2 cellular contexts compared by ENCODE assay signal in the genomic region with DNA sequence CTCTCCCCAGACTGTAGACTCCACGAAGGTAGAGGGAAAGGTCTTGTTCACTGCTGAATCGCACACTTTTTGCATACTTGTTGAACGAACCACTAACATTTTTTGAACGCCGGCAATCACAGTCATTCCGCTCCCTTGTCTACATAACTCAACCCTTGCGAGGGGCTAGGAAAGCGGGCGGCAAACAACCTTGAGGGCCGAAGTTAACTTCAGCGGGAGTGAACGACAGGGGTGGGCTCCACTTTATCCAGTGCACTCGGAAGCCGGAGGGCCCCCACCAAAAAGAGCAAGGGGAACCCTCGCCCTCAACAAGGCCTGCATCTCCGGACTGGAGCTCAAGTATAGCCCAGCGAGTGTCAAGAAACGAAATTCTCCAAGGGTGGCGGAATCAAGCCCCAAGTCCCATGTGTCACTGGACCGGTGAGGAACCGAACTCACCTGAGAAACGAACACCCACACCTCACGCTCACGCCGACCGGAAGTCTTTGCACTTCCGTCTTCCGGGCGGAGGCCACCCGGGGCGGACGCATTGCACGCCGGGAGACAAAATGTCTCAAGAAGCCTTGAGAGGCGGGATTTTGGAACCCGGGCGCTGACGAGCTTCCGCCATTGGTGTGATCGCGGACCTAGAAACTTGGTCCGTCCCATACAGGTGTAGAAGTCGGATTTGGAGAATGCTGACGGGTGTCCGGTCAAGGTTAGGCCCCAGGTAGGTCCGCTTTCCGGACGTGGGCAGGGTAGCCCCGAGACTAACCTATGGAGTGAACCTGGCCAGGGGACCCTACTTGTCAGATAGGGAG.
A peak's percentile ranks its signal among the peaks of the same experiment; 100 is the strongest.
TF ChIP-seq lines count a peak whose summit lies in the region.

A gene (minus strand): TSS at position 484 of the 800 bp plus-strand sequence. CDS start 1,644 bp downstream, outside the sequence.

TF ChIP-seq in HEK293, 187 proteins besides CTCF, POLR2A, EP300 and RAD21 (continued from another document and continues in another):
- TF ChIP-seq, protein P1, sequence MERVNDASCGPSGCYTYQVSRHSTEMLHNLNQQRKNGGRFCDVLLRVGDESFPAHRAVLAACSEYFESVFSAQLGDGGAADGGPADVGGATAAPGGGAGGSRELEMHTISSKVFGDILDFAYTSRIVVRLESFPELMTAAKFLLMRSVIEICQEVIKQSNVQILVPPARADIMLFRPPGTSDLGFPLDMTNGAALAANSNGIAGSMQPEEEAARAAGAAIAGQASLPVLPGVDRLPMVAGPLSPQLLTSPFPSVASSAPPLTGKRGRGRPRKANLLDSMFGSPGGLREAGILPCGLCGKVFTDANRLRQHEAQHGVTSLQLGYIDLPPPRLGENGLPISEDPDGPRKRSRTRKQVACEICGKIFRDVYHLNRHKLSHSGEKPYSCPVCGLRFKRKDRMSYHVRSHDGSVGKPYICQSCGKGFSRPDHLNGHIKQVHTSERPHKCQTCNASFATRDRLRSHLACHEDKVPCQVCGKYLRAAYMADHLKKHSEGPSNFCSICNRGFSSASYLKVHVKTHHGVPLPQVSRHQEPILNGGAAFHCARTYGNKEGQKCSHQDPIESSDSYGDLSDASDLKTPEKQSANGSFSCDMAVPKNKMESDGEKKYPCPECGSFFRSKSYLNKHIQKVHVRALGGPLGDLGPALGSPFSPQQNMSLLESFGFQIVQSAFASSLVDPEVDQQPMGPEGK (tag by site-specific recombination; IDR thresholded peaks at IDR 0.05) = peak; percentile 47; the same call in 1 of the 2 replicates
- TF ChIP-seq, protein P2, sequence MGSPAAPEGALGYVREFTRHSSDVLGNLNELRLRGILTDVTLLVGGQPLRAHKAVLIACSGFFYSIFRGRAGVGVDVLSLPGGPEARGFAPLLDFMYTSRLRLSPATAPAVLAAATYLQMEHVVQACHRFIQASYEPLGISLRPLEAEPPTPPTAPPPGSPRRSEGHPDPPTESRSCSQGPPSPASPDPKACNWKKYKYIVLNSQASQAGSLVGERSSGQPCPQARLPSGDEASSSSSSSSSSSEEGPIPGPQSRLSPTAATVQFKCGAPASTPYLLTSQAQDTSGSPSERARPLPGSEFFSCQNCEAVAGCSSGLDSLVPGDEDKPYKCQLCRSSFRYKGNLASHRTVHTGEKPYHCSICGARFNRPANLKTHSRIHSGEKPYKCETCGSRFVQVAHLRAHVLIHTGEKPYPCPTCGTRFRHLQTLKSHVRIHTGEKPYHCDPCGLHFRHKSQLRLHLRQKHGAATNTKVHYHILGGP (tag by site-specific recombination; IDR thresholded peaks at IDR 0.05) = no peak
- TF ChIP-seq ZNF768 (tag by site-specific recombination; IDR thresholded peaks at IDR 0.05) = no peak
- no peak for TF ChIP-seq ZFP41 (tag by site-specific recombination; IDR thresholded peaks at IDR 0.05; ENCODE audit: borderline replicate concordance)
- TF ChIP-seq KLF7 (tag by site-specific recombination; IDR thresholded peaks at IDR 0.05; ENCODE audit: borderline replicate concordance) = no peak
- TF ChIP-seq, protein P3, sequence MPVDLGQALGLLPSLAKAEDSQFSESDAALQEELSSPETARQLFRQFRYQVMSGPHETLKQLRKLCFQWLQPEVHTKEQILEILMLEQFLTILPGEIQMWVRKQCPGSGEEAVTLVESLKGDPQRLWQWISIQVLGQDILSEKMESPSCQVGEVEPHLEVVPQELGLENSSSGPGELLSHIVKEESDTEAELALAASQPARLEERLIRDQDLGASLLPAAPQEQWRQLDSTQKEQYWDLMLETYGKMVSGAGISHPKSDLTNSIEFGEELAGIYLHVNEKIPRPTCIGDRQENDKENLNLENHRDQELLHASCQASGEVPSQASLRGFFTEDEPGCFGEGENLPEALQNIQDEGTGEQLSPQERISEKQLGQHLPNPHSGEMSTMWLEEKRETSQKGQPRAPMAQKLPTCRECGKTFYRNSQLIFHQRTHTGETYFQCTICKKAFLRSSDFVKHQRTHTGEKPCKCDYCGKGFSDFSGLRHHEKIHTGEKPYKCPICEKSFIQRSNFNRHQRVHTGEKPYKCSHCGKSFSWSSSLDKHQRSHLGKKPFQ (tag by site-specific recombination; IDR thresholded peaks at IDR 0.05) = peak; percentile 91
- TF ChIP-seq, protein P4, sequence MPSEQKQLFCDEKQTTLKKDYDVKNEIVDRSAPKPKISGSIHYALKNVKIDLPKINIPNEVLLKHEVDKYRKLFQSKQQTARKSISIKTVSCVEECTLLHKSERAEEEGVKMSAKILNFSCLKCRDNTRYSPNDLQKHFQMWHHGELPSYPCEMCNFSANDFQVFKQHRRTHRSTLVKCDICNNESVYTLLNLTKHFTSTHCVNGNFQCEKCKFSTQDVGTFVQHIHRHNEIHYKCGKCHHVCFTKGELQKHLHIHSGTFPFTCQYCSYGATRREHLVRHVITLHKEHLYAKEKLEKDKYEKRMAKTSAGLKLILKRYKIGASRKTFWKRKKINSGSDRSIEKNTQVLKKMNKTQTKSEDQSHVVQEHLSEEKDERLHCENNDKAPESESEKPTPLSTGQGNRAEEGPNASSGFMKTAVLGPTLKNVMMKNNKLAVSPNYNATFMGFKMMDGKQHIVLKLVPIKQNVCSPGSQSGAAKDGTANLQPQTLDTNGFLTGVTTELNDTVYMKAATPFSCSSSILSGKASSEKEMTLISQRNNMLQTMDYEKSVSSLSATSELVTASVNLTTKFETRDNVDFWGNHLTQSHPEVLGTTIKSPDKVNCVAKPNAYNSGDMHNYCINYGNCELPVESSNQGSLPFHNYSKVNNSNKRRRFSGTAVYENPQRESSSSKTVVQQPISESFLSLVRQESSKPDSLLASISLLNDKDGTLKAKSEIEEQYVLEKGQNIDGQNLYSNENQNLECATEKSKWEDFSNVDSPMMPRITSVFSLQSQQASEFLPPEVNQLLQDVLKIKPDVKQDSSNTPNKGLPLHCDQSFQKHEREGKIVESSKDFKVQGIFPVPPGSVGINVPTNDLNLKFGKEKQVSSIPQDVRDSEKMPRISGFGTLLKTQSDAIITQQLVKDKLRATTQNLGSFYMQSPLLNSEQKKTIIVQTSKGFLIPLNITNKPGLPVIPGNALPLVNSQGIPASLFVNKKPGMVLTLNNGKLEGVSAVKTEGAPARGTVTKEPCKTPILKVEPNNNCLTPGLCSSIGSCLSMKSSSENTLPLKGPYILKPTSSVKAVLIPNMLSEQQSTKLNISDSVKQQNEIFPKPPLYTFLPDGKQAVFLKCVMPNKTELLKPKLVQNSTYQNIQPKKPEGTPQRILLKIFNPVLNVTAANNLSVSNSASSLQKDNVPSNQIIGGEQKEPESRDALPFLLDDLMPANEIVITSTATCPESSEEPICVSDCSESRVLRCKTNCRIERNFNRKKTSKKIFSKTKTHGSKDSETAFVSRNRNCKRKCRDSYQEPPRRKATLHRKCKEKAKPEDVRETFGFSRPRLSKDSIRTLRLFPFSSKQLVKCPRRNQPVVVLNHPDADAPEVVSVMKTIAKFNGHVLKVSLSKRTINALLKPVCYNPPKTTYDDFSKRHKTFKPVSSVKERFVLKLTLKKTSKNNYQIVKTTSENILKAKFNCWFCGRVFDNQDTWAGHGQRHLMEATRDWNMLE (tag by site-specific recombination; conservative IDR thresholded peaks at IDR 0.05; ENCODE audit: low read depth) = peak; percentile 98
- TF ChIP-seq ZNF548 (tag by site-specific recombination; IDR thresholded peaks at IDR 0.05) = no peak
- no peak for TF ChIP-seq ZSCAN23 (tag by site-specific recombination; IDR thresholded peaks at IDR 0.05)
- TF ChIP-seq ZNF658 (tag by site-specific recombination; IDR thresholded peaks at IDR 0.05) = no peak
- no peak for TF ChIP-seq ZNF239 (tag by site-specific recombination; IDR thresholded peaks at IDR 0.05)
- TF ChIP-seq, protein P5, sequence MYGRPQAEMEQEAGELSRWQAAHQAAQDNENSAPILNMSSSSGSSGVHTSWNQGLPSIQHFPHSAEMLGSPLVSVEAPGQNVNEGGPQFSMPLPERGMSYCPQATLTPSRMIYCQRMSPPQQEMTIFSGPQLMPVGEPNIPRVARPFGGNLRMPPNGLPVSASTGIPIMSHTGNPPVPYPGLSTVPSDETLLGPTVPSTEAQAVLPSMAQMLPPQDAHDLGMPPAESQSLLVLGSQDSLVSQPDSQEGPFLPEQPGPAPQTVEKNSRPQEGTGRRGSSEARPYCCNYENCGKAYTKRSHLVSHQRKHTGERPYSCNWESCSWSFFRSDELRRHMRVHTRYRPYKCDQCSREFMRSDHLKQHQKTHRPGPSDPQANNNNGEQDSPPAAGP (tag by site-specific recombination; IDR thresholded peaks at IDR 0.05) = no peak

TF ChIP-seq in SK-N-SH, 30 proteins besides CTCF, POLR2A, EP300 and RAD21 (continued from another document and continues in another):
- TF ChIP-seq, protein P6, sequence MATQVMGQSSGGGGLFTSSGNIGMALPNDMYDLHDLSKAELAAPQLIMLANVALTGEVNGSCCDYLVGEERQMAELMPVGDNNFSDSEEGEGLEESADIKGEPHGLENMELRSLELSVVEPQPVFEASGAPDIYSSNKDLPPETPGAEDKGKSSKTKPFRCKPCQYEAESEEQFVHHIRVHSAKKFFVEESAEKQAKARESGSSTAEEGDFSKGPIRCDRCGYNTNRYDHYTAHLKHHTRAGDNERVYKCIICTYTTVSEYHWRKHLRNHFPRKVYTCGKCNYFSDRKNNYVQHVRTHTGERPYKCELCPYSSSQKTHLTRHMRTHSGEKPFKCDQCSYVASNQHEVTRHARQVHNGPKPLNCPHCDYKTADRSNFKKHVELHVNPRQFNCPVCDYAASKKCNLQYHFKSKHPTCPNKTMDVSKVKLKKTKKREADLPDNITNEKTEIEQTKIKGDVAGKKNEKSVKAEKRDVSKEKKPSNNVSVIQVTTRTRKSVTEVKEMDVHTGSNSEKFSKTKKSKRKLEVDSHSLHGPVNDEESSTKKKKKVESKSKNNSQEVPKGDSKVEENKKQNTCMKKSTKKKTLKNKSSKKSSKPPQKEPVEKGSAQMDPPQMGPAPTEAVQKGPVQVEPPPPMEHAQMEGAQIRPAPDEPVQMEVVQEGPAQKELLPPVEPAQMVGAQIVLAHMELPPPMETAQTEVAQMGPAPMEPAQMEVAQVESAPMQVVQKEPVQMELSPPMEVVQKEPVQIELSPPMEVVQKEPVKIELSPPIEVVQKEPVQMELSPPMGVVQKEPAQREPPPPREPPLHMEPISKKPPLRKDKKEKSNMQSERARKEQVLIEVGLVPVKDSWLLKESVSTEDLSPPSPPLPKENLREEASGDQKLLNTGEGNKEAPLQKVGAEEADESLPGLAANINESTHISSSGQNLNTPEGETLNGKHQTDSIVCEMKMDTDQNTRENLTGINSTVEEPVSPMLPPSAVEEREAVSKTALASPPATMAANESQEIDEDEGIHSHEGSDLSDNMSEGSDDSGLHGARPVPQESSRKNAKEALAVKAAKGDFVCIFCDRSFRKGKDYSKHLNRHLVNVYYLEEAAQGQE (IDR thresholded peaks at IDR 0.05; ENCODE audit: low read depth, low read length) = 0 out of 2 replicates have a peak, but pooled peaks have one; percentile 23
- TF ChIP-seq, protein P7, sequence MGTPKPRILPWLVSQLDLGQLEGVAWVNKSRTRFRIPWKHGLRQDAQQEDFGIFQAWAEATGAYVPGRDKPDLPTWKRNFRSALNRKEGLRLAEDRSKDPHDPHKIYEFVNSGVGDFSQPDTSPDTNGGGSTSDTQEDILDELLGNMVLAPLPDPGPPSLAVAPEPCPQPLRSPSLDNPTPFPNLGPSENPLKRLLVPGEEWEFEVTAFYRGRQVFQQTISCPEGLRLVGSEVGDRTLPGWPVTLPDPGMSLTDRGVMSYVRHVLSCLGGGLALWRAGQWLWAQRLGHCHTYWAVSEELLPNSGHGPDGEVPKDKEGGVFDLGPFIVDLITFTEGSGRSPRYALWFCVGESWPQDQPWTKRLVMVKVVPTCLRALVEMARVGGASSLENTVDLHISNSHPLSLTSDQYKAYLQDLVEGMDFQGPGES (IDR thresholded peaks at IDR 0.05; ENCODE audit: low read depth, low read length) = no peak
- TF ChIP-seq ELF1 (IDR thresholded peaks at IDR 0.05) = peak; percentile 100
- peak; percentile 95 for TF ChIP-seq MXI1 (IDR thresholded peaks at IDR 0.05; ENCODE audit: low read depth, low read length)
- TF ChIP-seq GABPA (IDR thresholded peaks at IDR 0.05; ENCODE audit: low read depth) = peak; percentile 97
- no peak for TF ChIP-seq GATA2 (CRISPR knock-in tag; IDR thresholded peaks at IDR 0.05)
- TF ChIP-seq EZH2phosphoT487 (IDR thresholded peaks at IDR 0.05; ENCODE audit: borderline replicate concordance, low read depth) = no peak
- TF ChIP-seq SIN3A (IDR thresholded peaks at IDR 0.05; ENCODE audit: borderline replicate concordance, low read depth, low read length) = peak; percentile 72; the same call in 1 of the 2 replicates
- TF ChIP-seq SMC3 (IDR thresholded peaks at IDR 0.05; ENCODE audit: low read depth, low read length) = no peak
- TF ChIP-seq, protein P8, sequence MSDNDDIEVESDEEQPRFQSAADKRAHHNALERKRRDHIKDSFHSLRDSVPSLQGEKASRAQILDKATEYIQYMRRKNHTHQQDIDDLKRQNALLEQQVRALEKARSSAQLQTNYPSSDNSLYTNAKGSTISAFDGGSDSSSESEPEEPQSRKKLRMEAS (IDR thresholded peaks at IDR 0.05; ENCODE audit: low read depth) = peak; percentile 92
- TF ChIP-seq TCF12 (IDR thresholded peaks at IDR 0.05) = no peak
- no peak for TF ChIP-seq NFIC (IDR thresholded peaks at IDR 0.05; ENCODE audit: borderline replicate concordance)
- TF ChIP-seq NRF1 (IDR thresholded peaks at IDR 0.05; ENCODE audit: low read depth, low read length) = no peak
- peak; percentile 44 for TF ChIP-seq CHD2 (IDR thresholded peaks at IDR 0.05; ENCODE audit: low read length, partially characterized antibody)
- TF ChIP-seq RFX5 (IDR thresholded peaks at IDR 0.05; ENCODE audit: low read length) = no peak
- TF ChIP-seq FOSL2 (IDR thresholded peaks at IDR 0.05; ENCODE audit: borderline replicate concordance, low read depth) = no peak
- TF ChIP-seq FOXM1 (IDR thresholded peaks at IDR 0.05; ENCODE audit: low read depth) = no peak
- no peak for TF ChIP-seq MEF2A (IDR thresholded peaks at IDR 0.05; ENCODE audit: borderline replicate concordance, low read depth)
- peak; percentile 82 for TF ChIP-seq YY1 (IDR thresholded peaks at IDR 0.05; ENCODE audit: low read depth)
- TF ChIP-seq TAF1 (IDR thresholded peaks at IDR 0.05; ENCODE audit: borderline replicate concordance, low read depth, low read length) = peak; percentile 93
- TF ChIP-seq, protein P9, sequence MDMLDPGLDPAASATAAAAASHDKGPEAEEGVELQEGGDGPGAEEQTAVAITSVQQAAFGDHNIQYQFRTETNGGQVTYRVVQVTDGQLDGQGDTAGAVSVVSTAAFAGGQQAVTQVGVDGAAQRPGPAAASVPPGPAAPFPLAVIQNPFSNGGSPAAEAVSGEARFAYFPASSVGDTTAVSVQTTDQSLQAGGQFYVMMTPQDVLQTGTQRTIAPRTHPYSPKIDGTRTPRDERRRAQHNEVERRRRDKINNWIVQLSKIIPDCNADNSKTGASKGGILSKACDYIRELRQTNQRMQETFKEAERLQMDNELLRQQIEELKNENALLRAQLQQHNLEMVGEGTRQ (IDR thresholded peaks at IDR 0.05; ENCODE audit: borderline replicate concordance, low read depth, low read length) = no peak
- no peak for TF ChIP-seq TEAD4 (IDR thresholded peaks at IDR 0.05; ENCODE audit: borderline replicate concordance, insufficient read depth)
- TF ChIP-seq, protein P10, sequence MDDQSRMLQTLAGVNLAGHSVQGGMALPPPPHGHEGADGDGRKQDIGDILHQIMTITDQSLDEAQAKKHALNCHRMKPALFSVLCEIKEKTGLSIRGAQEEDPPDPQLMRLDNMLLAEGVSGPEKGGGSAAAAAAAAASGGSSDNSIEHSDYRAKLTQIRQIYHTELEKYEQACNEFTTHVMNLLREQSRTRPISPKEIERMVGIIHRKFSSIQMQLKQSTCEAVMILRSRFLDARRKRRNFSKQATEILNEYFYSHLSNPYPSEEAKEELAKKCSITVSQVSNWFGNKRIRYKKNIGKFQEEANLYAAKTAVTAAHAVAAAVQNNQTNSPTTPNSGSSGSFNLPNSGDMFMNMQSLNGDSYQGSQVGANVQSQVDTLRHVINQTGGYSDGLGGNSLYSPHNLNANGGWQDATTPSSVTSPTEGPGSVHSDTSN (IDR thresholded peaks at IDR 0.05) = no peak
- TF ChIP-seq RXRA (IDR thresholded peaks at IDR 0.05; ENCODE audit: borderline replicate concordance, low read depth) = no peak
